Comparison of ENCODE assay signal across 9 cellular contexts in the genomic region with DNA sequence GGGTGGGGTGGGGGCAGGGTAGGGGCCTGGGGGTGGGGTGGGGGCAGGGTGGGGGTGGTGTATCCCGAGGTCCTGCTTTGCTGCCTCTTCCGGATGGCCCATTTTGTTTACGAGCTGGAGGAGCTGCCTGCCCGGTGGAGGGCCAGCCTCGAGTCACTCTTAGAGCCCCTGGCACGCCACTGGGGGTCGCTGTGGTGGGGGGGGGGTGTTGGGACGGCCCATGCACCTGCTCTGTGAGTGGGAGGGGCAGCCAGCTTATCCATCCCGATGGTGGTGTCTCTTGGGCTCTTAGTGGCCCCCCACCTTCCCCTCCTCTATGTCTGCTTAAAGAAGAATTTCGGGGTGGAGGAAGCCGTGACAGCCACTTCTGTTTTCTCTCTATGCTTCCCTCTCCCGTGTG. TPM values are rescaled to one million over a fixed set of nuclear protein-coding genes. Genes with fewer than 3 reads are reported as not detected.
A peak's percentile ranks its signal among the peaks of the same experiment; 100 is the strongest.
DNase-seq lines count a peak whose midpoint lies in the region; ATAC-seq, FAIRE-seq and TF ChIP-seq lines count a peak whose summit lies in the region.
"Had no signal": no experiment of that assay in that cellular context is flagged by ENCODE, and none has a peak within 500 bp of the region (broad histone marks: within the 10 kb centered on the region; RNA-seq: fewer than 3 reads in every experiment).

No MANE protein-coding gene starts in this region.

- no peaks in the 10 kb centered on the region for H3K27me3 Mint-ChIP-seq in WTC11 (ENCODE audit: low read depth)

- TF ChIP-seq CTCF in AG10803 (conservative IDR thresholded peaks at IDR 0.05; ENCODE audit: low read length) (peak; percentile 14; the same call in 1 of the 2 replicates), WTC11 (IDR thresholded peaks at IDR 0.05) (no peak), kidney epithelial cell (IDR thresholded peaks at IDR 0.05; ENCODE audit: insufficient read depth, low read length, poor library complexity, severe bottlenecking) (peak; percentile 43)

- no peaks in the 10 kb centered on the region for H3K36me3 Mint-ChIP-seq in WTC11

- FAIRE-seq in GM19239 (lab: Jason Lieb, UNC): no peak

- no peak for TF ChIP-seq POLR2A in GM18505 (IDR thresholded peaks at IDR 0.05; ENCODE audit: borderline replicate concordance, extremely low read depth, insufficient read depth, insufficient read length)

- no peak overlapping the region for H3K4me3 Mint-ChIP-seq in WTC11

- H3K27me3 ChIP-seq in kidney epithelial cell (ENCODE audit: control insufficient read depth, insufficient read depth, low read length): peaks cover 5% of the 10 kb centered on the region

- POLR2A ChIA-PET in WTC11 (lab: Charles Lee): no interaction called here

- H3K27ac Mint-ChIP-seq in WTC11: no peak overlapping the region

- H3K4me1 Mint-ChIP-seq in WTC11: peaks cover 9% of the 10 kb centered on the region

- no peaks in the 10 kb centered on the region for H3K9me3 Mint-ChIP-seq in WTC11

- CTCF ChIA-PET in WTC11 (lab: Charles Lee): interaction anchor here (0.6 to 5.5 kb wide), 29 partner anchors 10 to 816 kb away, joined by 3 to 40 read pairs (median 3); a partner anchor contains a TSS

- ATAC-seq in WTC11 (peak; percentile 72), GM18505 (IDR thresholded peaks at IDR 0.05; ENCODE audit: unreplicated experiment) (no peak)

- no peak overlapping the region for H3K4me3 ChIP-seq in AG10803 (ENCODE audit: low read length)
- no peak overlapping the region for H3K4me3 ChIP-seq in kidney epithelial cell (ENCODE audit: low read depth, low read length)

- H3K36me3 ChIP-seq in kidney epithelial cell (ENCODE audit: control insufficient read depth, insufficient read depth, low read length): no peaks in the 10 kb centered on the region

- DNase-seq in AG10803 (ENCODE audit: low read depth) (no peak), GM19239 (ENCODE audit: insufficient read length, low spot score) (peak; percentile 41), WTC11 (ENCODE audit: low spot score) (peak; percentile 49), kidney epithelial cell (ENCODE audit: low read depth) (no peak), cerebellar cortex (ENCODE audit: low spot score) (no peak), NCI-H69 (lab: John Stamatoyannopoulos, UW) (no peak), mucosa of gallbladder (ENCODE audit: low spot score) (no peak)

TF ChIP-seq in WTC11, 78 proteins besides CTCF, POLR2A, EP300 and RAD21:
- TF ChIP-seq, protein P1, sequence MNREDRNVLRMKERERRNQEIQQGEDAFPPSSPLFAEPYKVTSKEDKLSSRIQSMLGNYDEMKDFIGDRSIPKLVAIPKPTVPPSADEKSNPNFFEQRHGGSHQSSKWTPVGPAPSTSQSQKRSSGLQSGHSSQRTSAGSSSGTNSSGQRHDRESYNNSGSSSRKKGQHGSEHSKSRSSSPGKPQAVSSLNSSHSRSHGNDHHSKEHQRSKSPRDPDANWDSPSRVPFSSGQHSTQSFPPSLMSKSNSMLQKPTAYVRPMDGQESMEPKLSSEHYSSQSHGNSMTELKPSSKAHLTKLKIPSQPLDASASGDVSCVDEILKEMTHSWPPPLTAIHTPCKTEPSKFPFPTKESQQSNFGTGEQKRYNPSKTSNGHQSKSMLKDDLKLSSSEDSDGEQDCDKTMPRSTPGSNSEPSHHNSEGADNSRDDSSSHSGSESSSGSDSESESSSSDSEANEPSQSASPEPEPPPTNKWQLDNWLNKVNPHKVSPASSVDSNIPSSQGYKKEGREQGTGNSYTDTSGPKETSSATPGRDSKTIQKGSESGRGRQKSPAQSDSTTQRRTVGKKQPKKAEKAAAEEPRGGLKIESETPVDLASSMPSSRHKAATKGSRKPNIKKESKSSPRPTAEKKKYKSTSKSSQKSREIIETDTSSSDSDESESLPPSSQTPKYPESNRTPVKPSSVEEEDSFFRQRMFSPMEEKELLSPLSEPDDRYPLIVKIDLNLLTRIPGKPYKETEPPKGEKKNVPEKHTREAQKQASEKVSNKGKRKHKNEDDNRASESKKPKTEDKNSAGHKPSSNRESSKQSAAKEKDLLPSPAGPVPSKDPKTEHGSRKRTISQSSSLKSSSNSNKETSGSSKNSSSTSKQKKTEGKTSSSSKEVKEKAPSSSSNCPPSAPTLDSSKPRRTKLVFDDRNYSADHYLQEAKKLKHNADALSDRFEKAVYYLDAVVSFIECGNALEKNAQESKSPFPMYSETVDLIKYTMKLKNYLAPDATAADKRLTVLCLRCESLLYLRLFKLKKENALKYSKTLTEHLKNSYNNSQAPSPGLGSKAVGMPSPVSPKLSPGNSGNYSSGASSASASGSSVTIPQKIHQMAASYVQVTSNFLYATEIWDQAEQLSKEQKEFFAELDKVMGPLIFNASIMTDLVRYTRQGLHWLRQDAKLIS (CRISPR knock-in tag; IDR thresholded peaks at IDR 0.05; ENCODE audit: borderline replicate concordance): no peak
- TF ChIP-seq RELA (CRISPR knock-in tag; IDR thresholded peaks at IDR 0.05; ENCODE audit: borderline replicate concordance): no peak
- TF ChIP-seq, protein P2, sequence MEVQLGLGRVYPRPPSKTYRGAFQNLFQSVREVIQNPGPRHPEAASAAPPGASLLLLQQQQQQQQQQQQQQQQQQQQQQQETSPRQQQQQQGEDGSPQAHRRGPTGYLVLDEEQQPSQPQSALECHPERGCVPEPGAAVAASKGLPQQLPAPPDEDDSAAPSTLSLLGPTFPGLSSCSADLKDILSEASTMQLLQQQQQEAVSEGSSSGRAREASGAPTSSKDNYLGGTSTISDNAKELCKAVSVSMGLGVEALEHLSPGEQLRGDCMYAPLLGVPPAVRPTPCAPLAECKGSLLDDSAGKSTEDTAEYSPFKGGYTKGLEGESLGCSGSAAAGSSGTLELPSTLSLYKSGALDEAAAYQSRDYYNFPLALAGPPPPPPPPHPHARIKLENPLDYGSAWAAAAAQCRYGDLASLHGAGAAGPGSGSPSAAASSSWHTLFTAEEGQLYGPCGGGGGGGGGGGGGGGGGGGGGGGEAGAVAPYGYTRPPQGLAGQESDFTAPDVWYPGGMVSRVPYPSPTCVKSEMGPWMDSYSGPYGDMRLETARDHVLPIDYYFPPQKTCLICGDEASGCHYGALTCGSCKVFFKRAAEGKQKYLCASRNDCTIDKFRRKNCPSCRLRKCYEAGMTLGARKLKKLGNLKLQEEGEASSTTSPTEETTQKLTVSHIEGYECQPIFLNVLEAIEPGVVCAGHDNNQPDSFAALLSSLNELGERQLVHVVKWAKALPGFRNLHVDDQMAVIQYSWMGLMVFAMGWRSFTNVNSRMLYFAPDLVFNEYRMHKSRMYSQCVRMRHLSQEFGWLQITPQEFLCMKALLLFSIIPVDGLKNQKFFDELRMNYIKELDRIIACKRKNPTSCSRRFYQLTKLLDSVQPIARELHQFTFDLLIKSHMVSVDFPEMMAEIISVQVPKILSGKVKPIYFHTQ (CRISPR knock-in tag; IDR thresholded peaks at IDR 0.05): no peak
- no peak for TF ChIP-seq TCF7 (CRISPR knock-in tag; IDR thresholded peaks at IDR 0.05; ENCODE audit: low read depth)
- TF ChIP-seq FOXJ3 (CRISPR knock-in tag; IDR thresholded peaks at IDR 0.05; ENCODE audit: borderline replicate concordance): no peak
- TF ChIP-seq, protein P3, sequence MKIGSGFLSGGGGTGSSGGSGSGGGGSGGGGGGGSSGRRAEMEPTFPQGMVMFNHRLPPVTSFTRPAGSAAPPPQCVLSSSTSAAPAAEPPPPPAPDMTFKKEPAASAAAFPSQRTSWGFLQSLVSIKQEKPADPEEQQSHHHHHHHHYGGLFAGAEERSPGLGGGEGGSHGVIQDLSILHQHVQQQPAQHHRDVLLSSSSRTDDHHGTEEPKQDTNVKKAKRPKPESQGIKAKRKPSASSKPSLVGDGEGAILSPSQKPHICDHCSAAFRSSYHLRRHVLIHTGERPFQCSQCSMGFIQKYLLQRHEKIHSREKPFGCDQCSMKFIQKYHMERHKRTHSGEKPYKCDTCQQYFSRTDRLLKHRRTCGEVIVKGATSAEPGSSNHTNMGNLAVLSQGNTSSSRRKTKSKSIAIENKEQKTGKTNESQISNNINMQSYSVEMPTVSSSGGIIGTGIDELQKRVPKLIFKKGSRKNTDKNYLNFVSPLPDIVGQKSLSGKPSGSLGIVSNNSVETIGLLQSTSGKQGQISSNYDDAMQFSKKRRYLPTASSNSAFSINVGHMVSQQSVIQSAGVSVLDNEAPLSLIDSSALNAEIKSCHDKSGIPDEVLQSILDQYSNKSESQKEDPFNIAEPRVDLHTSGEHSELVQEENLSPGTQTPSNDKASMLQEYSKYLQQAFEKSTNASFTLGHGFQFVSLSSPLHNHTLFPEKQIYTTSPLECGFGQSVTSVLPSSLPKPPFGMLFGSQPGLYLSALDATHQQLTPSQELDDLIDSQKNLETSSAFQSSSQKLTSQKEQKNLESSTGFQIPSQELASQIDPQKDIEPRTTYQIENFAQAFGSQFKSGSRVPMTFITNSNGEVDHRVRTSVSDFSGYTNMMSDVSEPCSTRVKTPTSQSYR (CRISPR knock-in tag; IDR thresholded peaks at IDR 0.05): no peak
- TF ChIP-seq ZNF121 (CRISPR knock-in tag; IDR thresholded peaks at IDR 0.05): no peak
- no peak for TF ChIP-seq ZNF317 (CRISPR knock-in tag; IDR thresholded peaks at IDR 0.05; ENCODE audit: borderline replicate concordance, low read depth)
- TF ChIP-seq NR3C1 (CRISPR knock-in tag; conservative IDR thresholded peaks at IDR 0.05; ENCODE audit: low read depth): no peak
- no peak for TF ChIP-seq JUN (CRISPR knock-in tag; IDR thresholded peaks at IDR 0.05)
TF ChIP-seq in WTC11: peak in this region for 0.

RNA-seq across cellular contexts. Expression of a gene that starts 24.6 kb away (rescaled TPM):
- total RNA-seq in WTC11 (2021) (not detected in 3 replicates), kidney epithelial cell (not detected in 2 replicates), mucosa of gallbladder (not detected)
- total RNA-seq: lung microvascular endothelial cell had no signal

RNA-seq across cellular contexts. Expression of a gene that starts 52.5 kb away (rescaled TPM):
- 17.8 to 22.5 TPM (median 19.3 TPM) in 3 replicates for total RNA-seq in WTC11 (2021)
- 12.4 and 22.6 TPM in 2 replicates for total RNA-seq in kidney epithelial cell
- total RNA-seq in mucosa of gallbladder: 20.7 TPM

RNA-seq across cellular contexts. Expression of a gene that starts 52.5 kb away (rescaled TPM):
- total RNA-seq in WTC11 (2021): 80.1 to 83.6 TPM (median 82.3 TPM) in 3 replicates
- total RNA-seq in kidney epithelial cell: 84.3 and 87.4 TPM in 2 replicates
- total RNA-seq in mucosa of gallbladder: 41.4 TPM

RNA-seq across cellular contexts. Expression of a gene that starts 56.9 kb away (rescaled TPM):
- total RNA-seq in WTC11 (2021) (3.8 to 6.5 TPM (median 5.5 TPM) in 3 replicates), kidney epithelial cell (0.34 and 1.2 TPM in 2 replicates), mucosa of gallbladder (43.8 TPM)

Comparison
In these comparisons a context has a peak if more than half of its experiments do, and no peak if none do; other contexts are left out.
1. DNase-seq: peak in GM19239 (single experiment) and WTC11 (single experiment); none in AG10803 (single experiment), kidney epithelial cell (single experiment), cerebellar cortex (single experiment), NCI-H69 (single experiment) and mucosa of gallbladder (single experiment).